Comparison of ENCODE assay signal across 1 cellular context in genomic region chr9:113309204-113309813, GRCh38.
TF ChIP-seq lines count a peak whose summit lies in the region.

No MANE protein-coding gene starts in this region.

TF ChIP-seq in K562, 482 proteins besides CTCF, POLR2A, EP300 and RAD21:
- peak; percentile 66 for TF ChIP-seq SMC3 (conservative IDR thresholded peaks at IDR 0.05; ENCODE audit: insufficient read depth, low read depth, low read length)
- no peak for TF ChIP-seq ZNF318 (IDR thresholded peaks at IDR 0.05; ENCODE audit: borderline replicate concordance in 1 of 2, low read depth in 1 of 2)
- TF ChIP-seq ZNF316 (IDR thresholded peaks at IDR 0.05) = peak; percentile 42; the same call in 1 of the 2 replicates
- no peak for TF ChIP-seq GTF2A2 (tag; IDR thresholded peaks at IDR 0.05)
- TF ChIP-seq PYGO2 (tag; IDR thresholded peaks at IDR 0.05) = no peak
- peak; percentile 41; the same call in 1 of the 2 replicates for TF ChIP-seq C11orf30 (IDR thresholded peaks at IDR 0.05; ENCODE audit: low read depth)
- TF ChIP-seq ZNF507 (tag; conservative IDR thresholded peaks at IDR 0.05) = no peak
- no peak for TF ChIP-seq CEBPB (tag; IDR thresholded peaks at IDR 0.05)
- no peak for TF ChIP-seq TCF7 (IDR thresholded peaks at IDR 0.05; ENCODE audit: borderline replicate concordance)
- TF ChIP-seq DEAF1 (CRISPR knock-in tag; IDR thresholded peaks at IDR 0.05) = peak; percentile 76
- no peak for TF ChIP-seq RBM22 (IDR thresholded peaks at IDR 0.05; ENCODE audit: low read depth, low read length, poor library complexity, severe bottlenecking)
